In the genomic region with DNA sequence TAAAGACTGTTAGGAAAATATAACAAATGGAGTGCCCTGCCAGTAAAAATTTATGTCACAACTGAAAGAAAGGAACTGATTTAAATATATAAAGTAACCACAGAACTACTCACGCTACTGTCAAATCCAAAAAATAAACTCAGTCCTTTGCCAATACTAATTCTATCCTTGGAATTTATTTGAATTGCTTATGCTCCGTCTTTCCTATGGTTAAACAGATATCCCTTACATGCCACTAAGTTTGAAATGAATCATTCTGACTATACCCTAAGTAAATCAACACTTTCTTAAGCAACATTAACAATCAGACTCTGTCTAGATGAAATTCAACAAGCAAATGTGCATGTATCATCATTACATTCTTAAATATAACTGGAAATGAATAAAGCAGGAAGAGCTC, we compare ENCODE assay signal across 16 cellular contexts. TPM values are rescaled to one million over a fixed set of nuclear protein-coding genes. Genes with fewer than 3 reads are reported as not detected.
DNase-seq lines count a peak whose midpoint lies in the region; ATAC-seq lines count a peak whose summit lies in the region.
"Had no signal": no experiment of that assay in that cellular context is flagged by ENCODE, and none has a peak within 500 bp of the region (broad histone marks: within the 10 kb centered on the region; RNA-seq: fewer than 3 reads in every experiment).

No MANE protein-coding gene starts in this region.

- H3K4me1 Mint-ChIP-seq in activated naive CD4-positive, alpha-beta T cell treated with anti-CD3 and anti-CD28 coated beads, Interleukin-2, amount 50 U/mL, for 24 hours, result peaks cover 57% of the 10 kb centered on the region
- H3K4me1 Mint-ChIP-seq in stimulated activated effector memory CD8-positive, alpha-beta T cell treated with anti-CD3 and anti-CD28 coated beads, Interleukin-12 subunit alpha, Interleukin-12 subunit beta, amount 100 ng/mL, for 72 hours, result peaks cover 52% of the 10 kb centered on the region

- H3K27ac ChIP-seq in epithelial cell of prostate, result peak overlapping the region; percentile 30
- H3K27ac ChIP-seq: left ventricle myocardium inferior had no signal

- no peaks in the 10 kb centered on the region for H3K9me3 Mint-ChIP-seq in activated naive CD4-positive, alpha-beta T cell treated with anti-CD3 and anti-CD28 coated beads, Interleukin-2, amount 50 U/mL, for 24 hours
- no peaks in the 10 kb centered on the region for H3K9me3 Mint-ChIP-seq in stimulated activated effector memory CD8-positive, alpha-beta T cell treated with anti-CD3 and anti-CD28 coated beads, Interleukin-12 subunit alpha, Interleukin-12 subunit beta, amount 100 ng/mL, for 72 hours
- H3K9me3 Mint-ChIP-seq: brain, naive B cell had no signal

- H3K36me3 Mint-ChIP-seq in activated naive CD4-positive, alpha-beta T cell treated with anti-CD3 and anti-CD28 coated beads, Interleukin-2, amount 50 U/mL, for 24 hours, result peaks cover 12% of the 10 kb centered on the region
- peaks cover 94% of the 10 kb centered on the region for H3K36me3 Mint-ChIP-seq in stimulated activated effector memory CD8-positive, alpha-beta T cell treated with anti-CD3 and anti-CD28 coated beads, Interleukin-12 subunit alpha, Interleukin-12 subunit beta, amount 100 ng/mL, for 72 hours
- H3K36me3 Mint-ChIP-seq: naive B cell had no signal

- DNase-seq in activated naive CD4-positive, alpha-beta T cell treated with anti-CD3 and anti-CD28 coated beads, Interleukin-2, amount 50 U/mL, for 16 hours, result no peak
- peak; percentile 28 for DNase-seq in RPMI7951 (ENCODE audit: low read depth)
- no peak for DNase-seq in epithelial cell of prostate (ENCODE audit: low read depth, low spot score)
- no peak for DNase-seq in stimulated activated effector memory CD8-positive, alpha-beta T cell treated with anti-CD3 and anti-CD28 coated beads, Interleukin-12 subunit alpha, Interleukin-12 subunit beta, amount 100 ng/mL, for 72 hours (ENCODE audit: low spot score in 2 of 2)
- no peak for DNase-seq in GOT3 (lab: John Stamatoyannopoulos, UW)
- no peak for DNase-seq in ecto neural progenitor cell (ENCODE audit: low spot score)
- DNase-seq: activated effector memory CD4-positive, alpha-beta T cell treated with anti-CD3 and anti-CD28 coated beads, Interleukin-2, amount 50 U/mL, for 16 hours; hippocampal formation; left ventricle myocardium inferior; naive B cell; NCI-H1048; retina; transverse colon had no signal

- peak overlapping the region; percentile 33 for H3K27ac Mint-ChIP-seq in activated naive CD4-positive, alpha-beta T cell treated with anti-CD3 and anti-CD28 coated beads, Interleukin-2, amount 50 U/mL, for 24 hours
- peak overlapping the region; percentile 3 for H3K27ac Mint-ChIP-seq in stimulated activated effector memory CD8-positive, alpha-beta T cell treated with anti-CD3 and anti-CD28 coated beads, Interleukin-12 subunit alpha, Interleukin-12 subunit beta, amount 100 ng/mL, for 72 hours
- H3K27ac Mint-ChIP-seq: naive B cell had no signal

- no peaks in the 10 kb centered on the region for H3K27me3 Mint-ChIP-seq in activated naive CD4-positive, alpha-beta T cell treated with anti-CD3 and anti-CD28 coated beads, Interleukin-2, amount 50 U/mL, for 24 hours
- H3K27me3 Mint-ChIP-seq: brain had no signal

- peak; percentile 47 for ATAC-seq in stimulated activated effector memory CD8-positive, alpha-beta T cell treated with anti-CD3 and anti-CD28 coated beads, Interleukin-12 subunit alpha, Interleukin-12 subunit beta, amount 100 ng/mL, for 72 hours
- no peak for ATAC-seq in esophagus mucosa

- no peak overlapping the region for H3K4me3 Mint-ChIP-seq in activated naive CD4-positive, alpha-beta T cell treated with anti-CD3 and anti-CD28 coated beads, Interleukin-2, amount 50 U/mL, for 24 hours
- H3K4me3 Mint-ChIP-seq in stimulated activated effector memory CD8-positive, alpha-beta T cell treated with anti-CD3 and anti-CD28 coated beads, Interleukin-12 subunit alpha, Interleukin-12 subunit beta, amount 100 ng/mL, for 72 hours, result peak overlapping the region; percentile 93
- H3K4me3 Mint-ChIP-seq: naive B cell had no signal

RNA-seq across cellular contexts. Expression of a gene that starts 9.8 kb away (rescaled TPM):
- total RNA-seq in RPMI7951 (2014; rRNA removed; shearing (Covaris generic)), result 61.8 and 83.1 TPM in 2 replicates
- 14.2 TPM for total RNA-seq in esophagus mucosa
